ENCODE assay signal across 10 cellular contexts in the genomic region with DNA sequence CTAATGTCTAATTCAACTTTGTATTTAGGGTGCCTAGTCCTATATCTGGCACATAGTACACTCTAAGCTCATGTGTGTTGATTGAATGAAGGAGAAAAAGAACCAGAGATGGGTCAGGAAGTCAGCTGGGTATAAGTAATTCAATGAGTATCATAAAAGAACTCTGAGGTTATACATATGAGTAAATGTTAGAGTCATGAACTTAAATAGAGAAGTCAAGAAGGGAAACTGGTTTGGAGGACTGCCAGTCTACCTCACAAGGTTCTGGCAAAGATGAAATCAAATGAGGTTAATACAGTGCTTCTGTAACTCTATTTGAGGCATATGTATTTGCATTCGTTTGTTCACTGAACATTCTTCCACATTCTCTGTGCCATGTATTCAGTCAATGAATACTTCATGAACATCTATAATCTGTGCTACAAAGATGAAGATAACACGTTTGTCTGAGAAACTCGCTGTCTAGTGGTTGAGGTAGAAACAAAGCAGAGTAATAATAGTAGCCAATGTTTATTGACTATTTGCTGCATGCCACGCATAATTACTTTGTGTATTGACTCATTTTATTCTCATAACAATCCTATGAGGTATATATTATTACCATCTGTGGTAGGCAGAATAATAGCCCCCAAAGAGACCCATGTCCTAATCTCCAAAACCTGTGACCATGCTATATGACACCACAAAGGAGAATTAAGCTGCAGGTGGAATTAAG.
DNase-seq lines count a peak whose midpoint lies in the region; ATAC-seq and TF ChIP-seq lines count a peak whose summit lies in the region.
"Had no signal": no experiment of that assay in that cellular context is flagged by ENCODE, and none has a peak within 500 bp of the region (broad histone marks: within the 10 kb centered on the region; RNA-seq: fewer than 3 reads in every experiment).

No MANE protein-coding gene starts in this region.

- no peak for TF ChIP-seq CTCF in GM13977 (IDR thresholded peaks at IDR 0.05; ENCODE audit: extremely low read depth, insufficient read depth, missing control alignments)
- no peak for TF ChIP-seq CTCF in fibroblast of lung (conservative IDR thresholded peaks at IDR 0.05 in 1 of 2, IDR thresholded peaks at IDR 0.05 in 1 of 2; ENCODE audit: low read depth in 1 of 2, low read length in 2 of 2)
- no peak for TF ChIP-seq CTCF in heart left ventricle (IDR thresholded peaks at IDR 0.05)

- H3K4me2 ChIP-seq in fibroblast of lung (ENCODE audit: extremely low read depth, insufficient read depth, low read length): no peak overlapping the region

- no peak overlapping the region for H2AFZ ChIP-seq in fibroblast of lung (ENCODE audit: low read length)

- H3K9me3 ChIP-seq in fibroblast of lung (ENCODE audit: control insufficient read depth, insufficient read depth, low read depth, low read length) (no peaks in the 10 kb centered on the region), heart left ventricle (no peaks in the 10 kb centered on the region)
- H3K9me3 ChIP-seq in effector memory CD4-positive, alpha-beta T cell (ENCODE audit: control insufficient read depth, low read length): no peaks in the 10 kb centered on the region
- H3K9me3 ChIP-seq: gastrocnemius medialis, sigmoid colon had no signal

- in situ Hi-C loops in GM13977 (cut with MboI; ENCODE audit: low pct_unique_long_range_greater_than_20kb, low sequenced_read_pairs, unreplicated experiment): no loop called here

- no peak for TF ChIP-seq POLR2A in heart left ventricle (IDR thresholded peaks at IDR 0.05)

- no peaks in the 10 kb centered on the region for H3K79me2 ChIP-seq in fibroblast of lung (ENCODE audit: control insufficient read depth, insufficient read depth, low read length)

- ATAC-seq in GM21723 (IDR thresholded peaks at IDR 0.05; ENCODE audit: unreplicated experiment) (peak; percentile 83), heart left ventricle (no peak)
- ATAC-seq: gastrocnemius medialis had no signal

- no peaks in the 10 kb centered on the region for H3K27me3 ChIP-seq in fibroblast of lung (ENCODE audit: control insufficient read depth, insufficient read depth, low read length)
- no peaks in the 10 kb centered on the region for H3K27me3 ChIP-seq in effector memory CD4-positive, alpha-beta T cell (replicated peaks; ENCODE audit: control insufficient read depth, insufficient read depth, low read length, poor library complexity, severe bottlenecking)
- peaks cover 0 to 29% (median 0%) of the 10 kb centered on the region in 9 donors for H3K27me3 ChIP-seq in heart left ventricle
- H3K27me3 ChIP-seq: gastrocnemius medialis, sigmoid colon had no signal

- H3K9ac ChIP-seq in fibroblast of lung (ENCODE audit: insufficient read depth, low read length): no peak overlapping the region

- H3K4me3 ChIP-seq in fibroblast of lung (replicated peaks in 1 of 4; ENCODE audit: control extremely low read depth in 1 of 4, insufficient read depth in 1 of 4, low read depth in 3 of 4, low read length in 4 of 4) (no peak overlapping the region), heart left ventricle (no peak overlapping the region)
- H3K4me3 ChIP-seq in effector memory CD4-positive, alpha-beta T cell (ENCODE audit: insufficient read depth, low read depth, low read length, poor library complexity, severe bottlenecking): no peak overlapping the region
- H3K4me3 ChIP-seq: gastrocnemius medialis, sigmoid colon had no signal

- no peak overlapping the region for H3K27ac ChIP-seq in fibroblast of lung (ENCODE audit: insufficient read depth, low read length)
- no peak overlapping the region for H3K27ac ChIP-seq in effector memory CD4-positive, alpha-beta T cell (ENCODE audit: insufficient read depth, low read length, poor library complexity, severe bottlenecking)
- no peak overlapping the region for H3K27ac ChIP-seq in heart left ventricle
- H3K27ac ChIP-seq: gastrocnemius medialis, sigmoid colon had no signal

- intact Hi-C loops in heart left ventricle (cut with DNase I): no loop called here

- H4K20me1 ChIP-seq in fibroblast of lung (ENCODE audit: control insufficient read depth, extremely low read depth, insufficient read depth, low read length): no peaks in the 10 kb centered on the region

- H3K36me3 ChIP-seq in fibroblast of lung (ENCODE audit: control insufficient read depth, insufficient read depth, low read length) (no peaks in the 10 kb centered on the region), heart left ventricle (no peaks in the 10 kb centered on the region)
- H3K36me3 ChIP-seq in effector memory CD4-positive, alpha-beta T cell (ENCODE audit: control insufficient read depth, insufficient read depth, low read length): no peaks in the 10 kb centered on the region
- H3K36me3 ChIP-seq: gastrocnemius medialis, sigmoid colon had no signal

- 71 to 79% (median 75%) methylated on average over 4 of the region's 4 CpGs for WGBS in heart left ventricle, 4 donors

- DNase-seq in GM13977 (ENCODE audit: low spot score) (peak; percentile 21), M059J (ENCODE audit: low read depth) (peak; percentile 70), fibroblast of lung (ENCODE audit: low read depth in 2 of 2) (peak; percentile 56 to 79), heart left ventricle (no peak), AG20443 (ENCODE audit: low spot score) (no peak)
- DNase-seq in effector memory CD4-positive, alpha-beta T cell: no peak
- DNase-seq in activated CD8-positive, alpha-beta memory T cell treated with anti-CD3 and anti-CD28 coated beads, Interleukin-2, amount 50 U/mL, for 48 hours: no peak
- DNase-seq: gastrocnemius medialis, sigmoid colon had no signal

- H3K4me1 ChIP-seq in fibroblast of lung (ENCODE audit: control insufficient read depth, extremely low read depth, insufficient read depth, low read length) (peaks cover 3% of the 10 kb centered on the region), heart left ventricle (peaks cover 0 to 33% (median 0%) of the 10 kb centered on the region in 12 donors)
- H3K4me1 ChIP-seq in effector memory CD4-positive, alpha-beta T cell (ENCODE audit: control insufficient read depth, insufficient read depth, low read length, poor library complexity, severe bottlenecking): peaks cover 38% of the 10 kb centered on the region
- H3K4me1 ChIP-seq: gastrocnemius medialis had no signal

Comparison
In these comparisons a context has a peak if more than half of its experiments do, and no peak if none do; other contexts are left out.
1. DNase-seq: peak in GM13977 (single experiment), M059J (single experiment) and fibroblast of lung (2 of 2); none in effector memory CD4-positive, alpha-beta T cell (0 of 3), heart left ventricle (0 of 5), activated CD8-positive, alpha-beta memory T cell treated with anti-CD3 and anti-CD28 coated beads, Interleukin-2, amount 50 U/mL, for 48 hours (single experiment) and AG20443 (single experiment).